ENCODE assay signal across 13 cellular contexts in genomic region chr2:186887107-186888090, GRCh38. TPM values are rescaled to one million over a fixed set of nuclear protein-coding genes. Genes with fewer than 3 reads are reported as not detected.
DNase-seq lines count a peak whose midpoint lies in the region; ATAC-seq and TF ChIP-seq lines count a peak whose summit lies in the region.
"Had no signal": no experiment of that assay in that cellular context is flagged by ENCODE, and none has a peak within 500 bp of the region (broad histone marks: within the 10 kb centered on the region; RNA-seq: fewer than 3 reads in every experiment).

No MANE protein-coding gene starts in this region.

- no peak overlapping the region for H3K14ac ChIP-seq in mesenchymal stem cell (ENCODE audit: low read length in 2 of 2)

- intact Hi-C loops in colonic mucosa (cut with DNase I) = no loop called here
- intact Hi-C loops in PC-9 (cut with micrococcal nuclease; ENCODE audit: unreplicated experiment) = no loop called here

- no TSS peak for BruUV-seq in PC-9 (replicated peaks; lab: Mats Ljungman, UMichigan)

- ATAC-seq in HG02798 (IDR thresholded peaks at IDR 0.05; ENCODE audit: poor library complexity, unreplicated experiment) = peak; percentile 44
- ATAC-seq in HG03135 (IDR thresholded peaks at IDR 0.05; ENCODE audit: unreplicated experiment) = no peak
- ATAC-seq: stimulated activated memory B cell treated with anti-CD40 and anti-IgM and Interleukin-4, amounts not matched to agents 10 μg/mL and 1 μg/mL and 100 μg/mL, for 72 hours had no signal

- no peak overlapping the region for H2BK15ac ChIP-seq in mesenchymal stem cell (ENCODE audit: low read depth, poor library complexity, severe bottlenecking)

- H2AFZ ChIP-seq in mesenchymal stem cell (ENCODE audit: low read depth, low read length) (no peak overlapping the region), PC-9 (no peak overlapping the region)

- H3K27me3 ChIP-seq in BLaER1 treated with 17β-estradiol and CSF1 and Interleukin-3, amounts not matched to agents 10 nM and 100 nM = no peaks in the 10 kb centered on the region
- H3K27me3 ChIP-seq in colonic mucosa (no peaks in the 10 kb centered on the region), mesenchymal stem cell (ENCODE audit: control insufficient read depth in 1 of 2, insufficient read depth in 1 of 2, low read length in 2 of 2) (no peaks in the 10 kb centered on the region), PC-9 (ENCODE audit: insufficient read depth, low read depth) (no peaks in the 10 kb centered on the region)

- DNase-seq in colonic mucosa (peak; percentile 17), mesenchymal stem cell (peak; percentile 36), T1000 (lab: John Stamatoyannopoulos, UW) (no peak), PC-9 (no peak), germinal center (ENCODE audit: low spot score) (no peak)
- DNase-seq: AML-193, H7, NCI-H2029 had no signal

- no peak overlapping the region for H2BK5ac ChIP-seq in mesenchymal stem cell (ENCODE audit: low read depth, low read length, poor library complexity, severe bottlenecking)

- H3K23ac ChIP-seq in mesenchymal stem cell (ENCODE audit: low read length in 2 of 2) = no peak overlapping the region

- H3K9me3 ChIP-seq in BLaER1 treated with 17β-estradiol and CSF1 and Interleukin-3, amounts not matched to agents 10 nM and 100 nM (replicated peaks in 1 of 11) = peaks cover 0 to 4% (median 3%) of the 10 kb centered on the region in 11 experiments; a peak in 11 of 22 replicates
- H3K9me3 ChIP-seq in colonic mucosa (no peaks in the 10 kb centered on the region), mesenchymal stem cell (ENCODE audit: control insufficient read depth, low read length) (no peaks in the 10 kb centered on the region), PC-9 (ENCODE audit: insufficient read depth, low read depth) (no peaks in the 10 kb centered on the region)

- H3K4me2 ChIP-seq in BLaER1 treated with 17β-estradiol and CSF1 and Interleukin-3, amounts not matched to agents 10 nM and 100 nM = peak overlapping the region in 6 of 11 experiments; percentile 17 to 49 (median 31); a peak in 10 of 22 replicates
- H3K4me2 ChIP-seq in mesenchymal stem cell (ENCODE audit: low read length, poor library complexity, severe bottlenecking) (no peak overlapping the region), PC-9 (no peak overlapping the region)

- H3K9ac ChIP-seq in BLaER1 treated with 17β-estradiol and CSF1 and Interleukin-3, amounts not matched to agents 10 nM and 100 nM = no peak overlapping the region
- no peak overlapping the region for H3K9ac ChIP-seq in colonic mucosa (ENCODE audit: low read depth in 2 of 2, low read length in 2 of 2)
- H3K9ac ChIP-seq in mesenchymal stem cell (ENCODE audit: low read length) = peak overlapping the region; percentile 31

- CTCF ChIA-PET in PC-9 (lab: Charles Lee) = no interaction called here

- H3F3A ChIP-seq in PC-9 (ENCODE audit: insufficient read depth, low read depth) = peaks cover 7% of the 10 kb centered on the region; the same call in 1 of the 2 replicates

- H3K9me2 ChIP-seq in PC-9 (ENCODE audit: insufficient read depth) = no peaks in the 10 kb centered on the region

- no peaks in the 10 kb centered on the region for H4K20me1 ChIP-seq in BLaER1 treated with 17β-estradiol and CSF1 and Interleukin-3, amounts not matched to agents 10 nM and 100 nM
- no peaks in the 10 kb centered on the region for H4K20me1 ChIP-seq in PC-9 (ENCODE audit: insufficient read depth)

- H3K4ac ChIP-seq in mesenchymal stem cell (ENCODE audit: low read depth in 1 of 2, low read length in 2 of 2) = no peak overlapping the region

- POLR2A ChIA-PET in PC-9 (lab: Charles Lee; ENCODE audit: unreplicated experiment) = no interaction called here

- no peak overlapping the region for H3K4me3 ChIP-seq in BLaER1 treated with 17β-estradiol and CSF1 and Interleukin-3, amounts not matched to agents 10 nM and 100 nM
- H3K4me3 ChIP-seq in colonic mucosa (no peak overlapping the region), mesenchymal stem cell (ENCODE audit: insufficient read depth in 1 of 2, low read depth in 1 of 2, low read length in 2 of 2) (no peak overlapping the region), PC-9 (no peak overlapping the region)

- no peak overlapping the region for H2AK5ac ChIP-seq in mesenchymal stem cell (ENCODE audit: low read length, severe bottlenecking)

- H3K79me1 ChIP-seq in mesenchymal stem cell (replicated peaks; ENCODE audit: low read length, poor library complexity, severe bottlenecking) = no peaks in the 10 kb centered on the region

- WGBS in mesenchymal stem cell = 52% methylated on average over 5 of the region's 7 CpGs

- H2BK12ac ChIP-seq in mesenchymal stem cell (ENCODE audit: low read length in 2 of 2) = no peak overlapping the region

- H3K18ac ChIP-seq in mesenchymal stem cell (ENCODE audit: low read depth in 1 of 2, low read length in 2 of 2) = no peak overlapping the region

- no peak overlapping the region for H2BK120ac ChIP-seq in mesenchymal stem cell (ENCODE audit: low read depth, low read length)

- H3K36me3 ChIP-seq in BLaER1 treated with 17β-estradiol and CSF1 and Interleukin-3, amounts not matched to agents 10 nM and 100 nM = no peaks in the 10 kb centered on the region
- H3K36me3 ChIP-seq in colonic mucosa (no peaks in the 10 kb centered on the region), mesenchymal stem cell (ENCODE audit: control insufficient read depth in 1 of 2, insufficient read depth in 2 of 2, low read depth in 1 of 2, low read length in 2 of 2) (no peaks in the 10 kb centered on the region), PC-9 (ENCODE audit: low read depth) (no peaks in the 10 kb centered on the region)

- H4K91ac ChIP-seq in mesenchymal stem cell (ENCODE audit: low read length) = no peak overlapping the region

- TF ChIP-seq CTCF in colonic mucosa (IDR thresholded peaks at IDR 0.05) (no peak), PC-9 (conservative IDR thresholded peaks at IDR 0.05) (no peak)

- no peaks in the 10 kb centered on the region for H3K79me2 ChIP-seq in PC-9 (ENCODE audit: low read depth)

- no peak overlapping the region for H4K8ac ChIP-seq in mesenchymal stem cell (ENCODE audit: low read length)

- peaks cover 0 to 12% (median 5%) of the 10 kb centered on the region in 10 experiments; a peak in 9 of 20 replicates for H3K4me1 ChIP-seq in BLaER1 treated with 17β-estradiol and CSF1 and Interleukin-3, amounts not matched to agents 10 nM and 100 nM
- H3K4me1 ChIP-seq in colonic mucosa = no peaks in the 10 kb centered on the region
- no peaks in the 10 kb centered on the region for H3K4me1 ChIP-seq in mesenchymal stem cell (ENCODE audit: control insufficient read depth, insufficient read depth, low read depth, low read length)
- H3K4me1 ChIP-seq in PC-9 (replicated peaks; ENCODE audit: insufficient read depth) = peaks cover 6% of the 10 kb centered on the region; the same call in 1 of the 2 replicates

- H3K27ac ChIP-seq in BLaER1 treated with 17β-estradiol and CSF1 and Interleukin-3, amounts not matched to agents 10 nM and 100 nM = no peak overlapping the region
- H3K27ac ChIP-seq in colonic mucosa = no peak overlapping the region
- H3K27ac ChIP-seq in mesenchymal stem cell (ENCODE audit: low read length, poor library complexity, severe bottlenecking) = no peak overlapping the region
- H3K27ac ChIP-seq in PC-9 = no peak overlapping the region
- H3K27ac ChIP-seq: HL-60 had no signal

RNA-seq across cellular contexts. Expression of gene ZSWIM2, which starts 38.4 kb away (rescaled TPM):
- not detected for total RNA-seq in colonic mucosa
- not detected for polyA plus RNA-seq in mesenchymal stem cell (2013, experiment 1 of 2)
- not detected for polyA plus RNA-seq in mesenchymal stem cell (2013, experiment 2 of 2)
- not detected in 2 replicates for total RNA-seq in PC-9 (2021)
- total RNA-seq: H7 had no signal

Comparison
In these comparisons a context has a peak if more than half of its experiments do, and no peak if none do; other contexts are left out.
1. H3K4me2 ChIP-seq: peak in BLaER1 treated with 17β-estradiol and CSF1 and Interleukin-3, amounts not matched to agents 10 nM and 100 nM (6 of 11); none in mesenchymal stem cell (single experiment) and PC-9 (single experiment).
2. DNase-seq: peak in colonic mucosa (single experiment) and mesenchymal stem cell (single experiment); none in T1000 (single experiment), PC-9 (0 of 2) and germinal center (single experiment).